ENCODE assay signal across 23 cellular contexts in genomic region chr12:71161575-71161974, GRCh38. TPM values are rescaled to one million over a fixed set of nuclear protein-coding genes. Genes with fewer than 3 reads are reported as not detected.
A peak's percentile ranks its signal among the peaks of the same experiment; 100 is the strongest.
DNase-seq lines count a peak whose midpoint lies in the region; ATAC-seq and TF ChIP-seq lines count a peak whose summit lies in the region.
"Had no signal": no experiment of that assay in that cellular context is flagged by ENCODE, and none has a peak within 500 bp of the region (broad histone marks: within the 10 kb centered on the region; RNA-seq: fewer than 3 reads in every experiment).

No MANE protein-coding gene starts in this region.

- intact Hi-C loops in left colon (cut with DNase I, micrococcal nuclease): no loop called here
- intact Hi-C loops in stomach (cut with DNase I; ENCODE audit: low total_unique reads): no loop called here

- TF ChIP-seq POLR2A in stomach (IDR thresholded peaks at IDR 0.05): no peak
- no peak for TF ChIP-seq POLR2A in gastroesophageal sphincter (IDR thresholded peaks at IDR 0.05)

- no peak overlapping the region for H3K4me3 ChIP-seq in stomach
- H3K4me3 ChIP-seq in gastroesophageal sphincter: no peak overlapping the region
- H3K4me3 ChIP-seq: GM23338 had no signal

- in situ Hi-C loops in GM13976 (cut with MboI; ENCODE audit: low sequenced_read_pairs, unreplicated experiment): no loop called here

- ATAC-seq in left colon (peak; percentile 47), GM21737 (IDR thresholded peaks at IDR 0.05; ENCODE audit: unreplicated experiment) (no peak), gastroesophageal sphincter (no peak)
- ATAC-seq: GM23338, HCT116 had no signal

- H3K36me3 ChIP-seq in stomach (no peaks in the 10 kb centered on the region), gastroesophageal sphincter (no peaks in the 10 kb centered on the region)

- no peaks in the 10 kb centered on the region for H3K27me3 ChIP-seq in stomach
- no peaks in the 10 kb centered on the region for H3K27me3 ChIP-seq in gastroesophageal sphincter

- TF ChIP-seq CTCF in VCaP (conservative IDR thresholded peaks at IDR 0.05) (no peak), stomach (IDR thresholded peaks at IDR 0.05) (no peak), gastroesophageal sphincter (IDR thresholded peaks at IDR 0.05) (no peak), GM13976 (IDR thresholded peaks at IDR 0.05; ENCODE audit: borderline replicate concordance, control extremely low read depth, extremely low read depth, insufficient read depth, missing control alignments) (no peak)

- H3K27ac ChIP-seq in VCaP: peak overlapping the region; percentile 94
- H3K27ac ChIP-seq in stomach: peak overlapping the region; percentile 54 to 87 (median 75)
- H3K27ac ChIP-seq in gastroesophageal sphincter: no peak overlapping the region
- H3K27ac ChIP-seq: KMS-11 had no signal

- DNase-seq in DMS153 treated with DMSO at 0.1 percent for 48 hours (lab: John Stamatoyannopoulos, UW; ENCODE audit: unreplicated experiment) (peak; percentile 79), left colon (no peak), stomach (no peak), GM13976 (ENCODE audit: low spot score) (no peak)
- DNase-seq in stimulated activated CD8-positive, alpha-beta memory T cell treated with anti-CD3 and anti-CD28 coated beads, Interleukin-4, amount 100 ng/mL, for 48 hours: no peak
- DNase-seq: ACHN, AML-193, DMS79, NCI-H1092, NCI-H146, NCI-H2081 treated with DMSO at 0.1 percent for 48 hours, NCI-H2227 treated with DMSO at 0.1 percent for 48 hours, NCI-H524 treated with DMSO at 0.1 percent for 48 hours, Right ventricle myocardium superior, SK-N-SH had no signal

- no peak for TF ChIP-seq EP300 in stomach (IDR thresholded peaks at IDR 0.05)
- no peak for TF ChIP-seq EP300 in gastroesophageal sphincter (IDR thresholded peaks at IDR 0.05)

- 16 to 40% (median 25%) methylated on average over 1 of the region's 1 CpG for WGBS in stomach, 5 donors
- WGBS in gastroesophageal sphincter (ENCODE audit: low coverage in 1 of 2), 2 donors: 18 to 62% methylated on average over 1 of the region's 1 CpG

- H3K4me1 ChIP-seq in stomach: peaks cover 42 to 66% (median 54%) of the 10 kb centered on the region in 4 donors
- no peaks in the 10 kb centered on the region for H3K4me1 ChIP-seq in gastroesophageal sphincter

- H3K9me3 ChIP-seq in stomach: peaks cover 0 to 4% (median 0%) of the 10 kb centered on the region in 4 donors
- peaks cover 0 to 13% (median 0%) of the 10 kb centered on the region in 3 donors for H3K9me3 ChIP-seq in gastroesophageal sphincter
- H3K9me3 ChIP-seq: SK-N-SH had no signal

RNA-seq across cellular contexts. Expression of gene TSPAN8, which starts 3.8 kb away (rescaled TPM):
- total RNA-seq in left colon: 1,000 to 10,000 TPM; 1,490 to 2,025 TPM
- 100 to 1,000 TPM in 3 of 5 donors, 10 to 100 TPM in 2; 15.8 to 532 (median 122) TPM for total RNA-seq in stomach
- polyA plus RNA-seq in stomach: 100 to 1,000 TPM; 122 to 508 (median 211) TPM
- total RNA-seq in gastroesophageal sphincter: 1 to 10 TPM in 3 of 4 donors, under 1 TPM in 1; 0.81 to 5.9 (median 3.3) TPM
- total RNA-seq: GM23338, MCF 10A, Right ventricle myocardium superior had no signal
- polyA plus RNA-seq: CD14-positive monocyte, GM23338 had no signal

Comparison
In these comparisons a context has a peak if more than half of its experiments do, and no peak if none do; other contexts are left out.
1. H3K27ac ChIP-seq: peak in VCaP (single experiment) and stomach (5 of 5); none in gastroesophageal sphincter (0 of 4).